21 cellular contexts compared by ENCODE assay signal in the genomic region with DNA sequence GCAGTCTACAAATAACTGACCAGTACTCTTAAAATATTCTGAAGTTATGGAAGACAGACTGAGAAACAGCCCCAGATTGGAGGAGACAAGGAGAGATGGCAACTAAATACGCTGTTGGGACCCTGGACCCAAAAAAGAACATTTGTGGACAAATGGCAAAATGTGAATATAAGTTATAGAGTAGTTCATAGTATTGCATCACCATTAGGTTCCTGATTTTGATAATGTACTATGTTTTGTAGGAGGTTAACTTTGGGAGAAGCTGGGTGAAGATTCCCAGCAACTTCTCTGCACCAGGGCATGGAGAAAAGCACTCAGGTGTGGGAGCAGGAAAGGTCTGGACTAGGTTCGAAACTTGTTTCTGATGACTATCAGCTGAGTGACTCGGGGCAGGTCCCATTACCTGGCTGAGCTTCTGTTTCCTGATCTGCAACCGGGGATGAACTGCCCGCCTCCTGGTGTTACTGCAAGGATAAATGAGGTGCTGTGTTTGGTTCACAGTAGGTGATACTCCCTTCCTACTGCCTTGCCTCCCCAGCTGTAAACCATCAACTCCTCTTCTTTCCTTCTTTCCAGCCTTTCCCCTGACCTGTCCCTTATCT.
"Had no signal": no experiment of that assay in that cellular context is flagged by ENCODE, and none has a peak within 500 bp of the region (broad histone marks: within the 10 kb centered on the region; RNA-seq: fewer than 3 reads in every experiment).

No MANE protein-coding gene starts in this region.

- H3K27me3 ChIP-seq: colonic mucosa, heart right ventricle, spleen, upper lobe of right lung had no signal

- ATAC-seq: heart right ventricle, left lobe of liver, lower lobe of right lung, mucosa of descending colon, upper lobe of right lung, WTC11 had no signal

- H3K9me3 ChIP-seq: colonic mucosa, heart right ventricle, lower lobe of right lung, mucosa of descending colon, prostate gland, spleen, thoracic aorta, upper lobe of right lung had no signal

- DNase-seq: activated CD4-positive, alpha-beta T cell treated with anti-CD3 and anti-CD28 coated beads for 36 hours; activated CD4-positive, alpha-beta T cell treated with anti-CD3 and anti-CD28 coated beads, Interleukin-2, amount 50 U/mL, for 48 hours; activated naive CD4-positive, alpha-beta T cell treated with Interleukin-2 at 50 U/mL for 16 hours; activated naive CD8-positive, alpha-beta T cell treated with anti-CD3 and anti-CD28 coated beads, Interleukin-2, amount 10 ng/mL, durations not matched to agents 7 days and 5 days; activated T-cell treated with anti-CD3 and anti-CD28 coated beads, Interleukin-2, amount 50 U/mL, for 48 hours; amygdala; colonic mucosa; heart right ventricle; lower lobe of right lung; mesendoderm; mucosa of descending colon; spleen; stimulated activated CD4-positive, alpha-beta T cell treated with anti-CD3 and anti-CD28 coated beads, Interleukin-4, amount 100 ng/mL, for 1 hour; stimulated activated naive CD4-positive, alpha-beta T cell; T-helper 9 cell; upper lobe of right lung had no signal

- H3K27ac Mint-ChIP-seq: activated CD4-positive, alpha-beta T cell treated with anti-CD3 and anti-CD28 coated beads for 36 hours; activated naive CD8-positive, alpha-beta T cell treated with anti-CD3 and anti-CD28 coated beads, Interleukin-2, amount 10 ng/mL, durations not matched to agents 7 days and 5 days; WTC11 had no signal

- H3K27ac ChIP-seq: colonic mucosa, lower lobe of right lung, prostate gland, upper lobe of right lung had no signal

- H3K4me3 ChIP-seq: colonic mucosa, heart right ventricle, lower lobe of right lung, mucosa of descending colon, prostate gland, spleen, thoracic aorta, upper lobe of right lung had no signal

- H3K36me3 ChIP-seq: colonic mucosa, heart right ventricle, lower lobe of right lung, prostate gland, spleen, thoracic aorta, upper lobe of right lung had no signal

- H3K4me1 ChIP-seq: colonic mucosa, prostate gland had no signal

- H3K27me3 Mint-ChIP-seq: activated CD4-positive, alpha-beta T cell treated with anti-CD3 and anti-CD28 coated beads for 36 hours; activated naive CD8-positive, alpha-beta T cell treated with anti-CD3 and anti-CD28 coated beads, Interleukin-2, amount 10 ng/mL, durations not matched to agents 7 days and 5 days had no signal

- H3K4me3 Mint-ChIP-seq: activated CD4-positive, alpha-beta T cell treated with anti-CD3 and anti-CD28 coated beads for 36 hours; activated naive CD8-positive, alpha-beta T cell treated with anti-CD3 and anti-CD28 coated beads, Interleukin-2, amount 10 ng/mL, durations not matched to agents 7 days and 5 days; neural crest cell; WTC11 had no signal

- H3K36me3 Mint-ChIP-seq: activated naive CD8-positive, alpha-beta T cell treated with anti-CD3 and anti-CD28 coated beads, Interleukin-2, amount 10 ng/mL, durations not matched to agents 7 days and 5 days had no signal

- H3K9me3 Mint-ChIP-seq: activated naive CD8-positive, alpha-beta T cell treated with anti-CD3 and anti-CD28 coated beads, Interleukin-2, amount 10 ng/mL, durations not matched to agents 7 days and 5 days had no signal
